Comparison of ENCODE assay signal across 1 cellular context in genomic region chr2:100882645-100883613, GRCh38.
TF ChIP-seq lines count a peak whose summit lies in the region.

No MANE protein-coding gene starts in this region.

TF ChIP-seq in HepG2, 621 proteins besides CTCF, POLR2A, EP300 and RAD21 (continued from another document and continues in another):
- TF ChIP-seq ZNF275 (CRISPR knock-in tag; IDR thresholded peaks at IDR 0.05; ENCODE audit: borderline replicate concordance) (no peak), ZNF841 (CRISPR knock-in tag; IDR thresholded peaks at IDR 0.05; ENCODE audit: borderline replicate concordance) (no peak), BRCA1 (CRISPR knock-in tag; IDR thresholded peaks at IDR 0.05) (no peak), YEATS2 (CRISPR knock-in tag; IDR thresholded peaks at IDR 0.05; ENCODE audit: borderline replicate concordance) (no peak; the same call in 1 of the 2 replicates), TFE3 (CRISPR knock-in tag; IDR thresholded peaks at IDR 0.05) (peak; percentile 90), ZNF850 (CRISPR knock-in tag; conservative IDR thresholded peaks at IDR 0.05) (no peak), ZNF552 (CRISPR knock-in tag; IDR thresholded peaks at IDR 0.05; ENCODE audit: borderline replicate concordance) (no peak), SMAD1 (CRISPR knock-in tag; IDR thresholded peaks at IDR 0.05; ENCODE audit: borderline replicate concordance, low read depth) (no peak), TSC22D2 (CRISPR knock-in tag; IDR thresholded peaks at IDR 0.05; ENCODE audit: borderline replicate concordance) (no peak; the same call in 1 of the 2 replicates), NCOA1 (CRISPR knock-in tag; IDR thresholded peaks at IDR 0.05) (no peak), TBL1XR1 (IDR thresholded peaks at IDR 0.05; ENCODE audit: borderline replicate concordance, low read length, partially characterized antibody) (peak; percentile 93), CEBPG (CRISPR knock-in tag; IDR thresholded peaks at IDR 0.05) (peak; percentile 70), GFI1 (CRISPR knock-in tag; IDR thresholded peaks at IDR 0.05; ENCODE audit: borderline replicate concordance) (no peak), ZNF12 (CRISPR knock-in tag; IDR thresholded peaks at IDR 0.05) (no peak), ZNF598 (CRISPR knock-in tag; IDR thresholded peaks at IDR 0.05; ENCODE audit: borderline replicate concordance) (no peak), KLF12 (CRISPR knock-in tag; IDR thresholded peaks at IDR 0.05; ENCODE audit: borderline replicate concordance) (no peak), ZBTB21 (CRISPR knock-in tag; IDR thresholded peaks at IDR 0.05) (peak; percentile 63), HIC2 (CRISPR knock-in tag; IDR thresholded peaks at IDR 0.05; ENCODE audit: low read depth) (peak; percentile 95), KDM4B (CRISPR knock-in tag; IDR thresholded peaks at IDR 0.05) (peak; percentile 53; the same call in 1 of the 2 replicates), MYNN (CRISPR knock-in tag; IDR thresholded peaks at IDR 0.05; ENCODE audit: low read depth) (peak; percentile 39; the same call in 1 of the 2 replicates), CREM (IDR thresholded peaks at IDR 0.05) (peak; percentile 79), CREM (CRISPR knock-in tag; IDR thresholded peaks at IDR 0.05) (no peak), ZHX2 (IDR thresholded peaks at IDR 0.05; ENCODE audit: low read depth) (peak; percentile 16; the same call in 1 of the 2 replicates), ZHX2 (CRISPR knock-in tag; IDR thresholded peaks at IDR 0.05; ENCODE audit: borderline replicate concordance) (no peak), KDM6A (CRISPR knock-in tag; IDR thresholded peaks at IDR 0.05; ENCODE audit: low read depth) (peak; percentile 73), ZBTB7B (CRISPR knock-in tag; IDR thresholded peaks at IDR 0.05) (no peak; the same call in 1 of the 2 replicates), TOPORS (CRISPR knock-in tag; IDR thresholded peaks at IDR 0.05) (0 out of 2 replicates have a peak, but pooled peaks have one; percentile 42), ZNF530 (CRISPR knock-in tag; IDR thresholded peaks at IDR 0.05; ENCODE audit: low read depth) (no peak), ZNF263 (CRISPR knock-in tag; IDR thresholded peaks at IDR 0.05) (peak; percentile 60), MTERF4 (CRISPR knock-in tag; IDR thresholded peaks at IDR 0.05) (no peak), SMARCE1 (IDR thresholded peaks at IDR 0.05; ENCODE audit: borderline replicate concordance) (no peak), ATAD3A (CRISPR knock-in tag; IDR thresholded peaks at IDR 0.05) (no peak), ZC3H13 (CRISPR knock-in tag; IDR thresholded peaks at IDR 0.05) (no peak), ZNF230 (CRISPR knock-in tag; IDR thresholded peaks at IDR 0.05) (no peak), ZNF451 (CRISPR knock-in tag; IDR thresholded peaks at IDR 0.05) (no peak)
- TF ChIP-seq, protein P1, sequence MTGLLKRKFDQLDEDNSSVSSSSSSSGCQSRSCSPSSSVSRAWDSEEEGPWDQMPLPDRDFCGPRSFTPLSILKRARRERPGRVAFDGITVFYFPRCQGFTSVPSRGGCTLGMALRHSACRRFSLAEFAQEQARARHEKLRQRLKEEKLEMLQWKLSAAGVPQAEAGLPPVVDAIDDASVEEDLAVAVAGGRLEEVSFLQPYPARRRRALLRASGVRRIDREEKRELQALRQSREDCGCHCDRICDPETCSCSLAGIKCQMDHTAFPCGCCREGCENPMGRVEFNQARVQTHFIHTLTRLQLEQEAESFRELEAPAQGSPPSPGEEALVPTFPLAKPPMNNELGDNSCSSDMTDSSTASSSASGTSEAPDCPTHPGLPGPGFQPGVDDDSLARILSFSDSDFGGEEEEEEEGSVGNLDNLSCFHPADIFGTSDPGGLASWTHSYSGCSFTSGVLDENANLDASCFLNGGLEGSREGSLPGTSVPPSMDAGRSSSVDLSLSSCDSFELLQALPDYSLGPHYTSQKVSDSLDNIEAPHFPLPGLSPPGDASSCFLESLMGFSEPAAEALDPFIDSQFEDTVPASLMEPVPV (CRISPR knock-in tag; IDR thresholded peaks at IDR 0.05): 0 out of 2 replicates have a peak, but pooled peaks have one; percentile 69
- TF ChIP-seq, protein P2, sequence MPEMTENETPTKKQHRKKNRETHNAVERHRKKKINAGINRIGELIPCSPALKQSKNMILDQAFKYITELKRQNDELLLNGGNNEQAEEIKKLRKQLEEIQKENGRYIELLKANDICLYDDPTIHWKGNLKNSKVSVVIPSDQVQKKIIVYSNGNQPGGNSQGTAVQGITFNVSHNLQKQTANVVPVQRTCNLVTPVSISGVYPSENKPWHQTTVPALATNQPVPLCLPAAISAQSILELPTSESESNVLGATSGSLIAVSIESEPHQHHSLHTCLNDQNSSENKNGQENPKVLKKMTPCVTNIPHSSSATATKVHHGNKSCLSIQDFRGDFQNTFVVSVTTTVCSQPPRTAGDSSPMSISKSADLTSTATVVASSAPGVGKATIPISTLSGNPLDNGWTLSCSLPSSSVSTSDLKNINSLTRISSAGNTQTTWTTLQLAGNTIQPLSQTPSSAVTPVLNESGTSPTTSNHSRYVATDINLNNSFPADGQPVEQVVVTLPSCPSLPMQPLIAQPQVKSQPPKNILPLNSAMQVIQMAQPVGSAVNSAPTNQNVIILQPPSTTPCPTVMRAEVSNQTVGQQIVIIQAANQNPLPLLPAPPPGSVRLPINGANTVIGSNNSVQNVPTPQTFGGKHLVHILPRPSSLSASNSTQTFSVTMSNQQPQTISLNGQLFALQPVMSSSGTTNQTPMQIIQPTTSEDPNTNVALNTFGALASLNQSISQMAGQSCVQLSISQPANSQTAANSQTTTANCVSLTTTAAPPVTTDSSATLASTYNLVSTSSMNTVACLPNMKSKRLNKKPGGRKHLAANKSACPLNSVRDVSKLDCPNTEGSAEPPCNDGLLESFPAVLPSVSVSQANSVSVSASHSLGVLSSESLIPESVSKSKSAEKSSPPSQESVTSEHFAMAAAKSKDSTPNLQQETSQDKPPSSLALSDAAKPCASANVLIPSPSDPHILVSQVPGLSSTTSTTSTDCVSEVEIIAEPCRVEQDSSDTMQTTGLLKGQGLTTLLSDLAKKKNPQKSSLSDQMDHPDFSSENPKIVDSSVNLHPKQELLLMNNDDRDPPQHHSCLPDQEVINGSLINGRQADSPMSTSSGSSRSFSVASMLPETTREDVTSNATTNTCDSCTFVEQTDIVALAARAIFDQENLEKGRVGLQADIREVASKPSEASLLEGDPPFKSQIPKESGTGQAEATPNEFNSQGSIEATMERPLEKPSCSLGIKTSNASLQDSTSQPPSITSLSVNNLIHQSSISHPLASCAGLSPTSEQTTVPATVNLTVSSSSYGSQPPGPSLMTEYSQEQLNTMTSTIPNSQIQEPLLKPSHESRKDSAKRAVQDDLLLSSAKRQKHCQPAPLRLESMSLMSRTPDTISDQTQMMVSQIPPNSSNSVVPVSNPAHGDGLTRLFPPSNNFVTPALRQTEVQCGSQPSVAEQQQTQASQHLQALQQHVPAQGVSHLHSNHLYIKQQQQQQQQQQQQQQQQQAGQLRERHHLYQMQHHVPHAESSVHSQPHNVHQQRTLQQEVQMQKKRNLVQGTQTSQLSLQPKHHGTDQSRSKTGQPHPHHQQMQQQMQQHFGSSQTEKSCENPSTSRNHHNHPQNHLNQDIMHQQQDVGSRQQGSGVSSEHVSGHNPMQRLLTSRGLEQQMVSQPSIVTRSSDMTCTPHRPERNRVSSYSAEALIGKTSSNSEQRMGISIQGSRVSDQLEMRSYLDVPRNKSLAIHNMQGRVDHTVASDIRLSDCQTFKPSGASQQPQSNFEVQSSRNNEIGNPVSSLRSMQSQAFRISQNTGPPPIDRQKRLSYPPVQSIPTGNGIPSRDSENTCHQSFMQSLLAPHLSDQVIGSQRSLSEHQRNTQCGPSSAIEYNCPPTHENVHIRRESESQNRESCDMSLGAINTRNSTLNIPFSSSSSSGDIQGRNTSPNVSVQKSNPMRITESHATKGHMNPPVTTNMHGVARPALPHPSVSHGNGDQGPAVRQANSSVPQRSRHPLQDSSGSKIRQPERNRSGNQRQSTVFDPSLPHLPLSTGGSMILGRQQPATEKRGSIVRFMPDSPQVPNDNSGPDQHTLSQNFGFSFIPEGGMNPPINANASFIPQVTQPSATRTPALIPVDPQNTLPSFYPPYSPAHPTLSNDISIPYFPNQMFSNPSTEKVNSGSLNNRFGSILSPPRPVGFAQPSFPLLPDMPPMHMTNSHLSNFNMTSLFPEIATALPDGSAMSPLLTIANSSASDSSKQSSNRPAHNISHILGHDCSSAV (CRISPR knock-in tag; IDR thresholded peaks at IDR 0.05; ENCODE audit: borderline replicate concordance): no peak
- TF ChIP-seq, protein P3, sequence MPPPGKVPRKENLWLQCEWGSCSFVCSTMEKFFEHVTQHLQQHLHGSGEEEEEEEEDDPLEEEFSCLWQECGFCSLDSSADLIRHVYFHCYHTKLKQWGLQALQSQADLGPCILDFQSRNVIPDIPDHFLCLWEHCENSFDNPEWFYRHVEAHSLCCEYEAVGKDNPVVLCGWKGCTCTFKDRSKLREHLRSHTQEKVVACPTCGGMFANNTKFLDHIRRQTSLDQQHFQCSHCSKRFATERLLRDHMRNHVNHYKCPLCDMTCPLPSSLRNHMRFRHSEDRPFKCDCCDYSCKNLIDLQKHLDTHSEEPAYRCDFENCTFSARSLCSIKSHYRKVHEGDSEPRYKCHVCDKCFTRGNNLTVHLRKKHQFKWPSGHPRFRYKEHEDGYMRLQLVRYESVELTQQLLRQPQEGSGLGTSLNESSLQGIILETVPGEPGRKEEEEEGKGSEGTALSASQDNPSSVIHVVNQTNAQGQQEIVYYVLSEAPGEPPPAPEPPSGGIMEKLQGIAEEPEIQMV (CRISPR knock-in tag; IDR thresholded peaks at IDR 0.05; ENCODE audit: low read depth): no peak
